In genomic region chr19:1858412-1859081, GRCh38 we compare ENCODE assay signal across 13 cellular contexts. TPM values are rescaled to one million over a fixed set of nuclear protein-coding genes. Genes with fewer than 3 reads are reported as not detected.
DNase-seq lines count a peak whose midpoint lies in the region; ATAC-seq and TF ChIP-seq lines count a peak whose summit lies in the region.
"Had no signal": no experiment of that assay in that cellular context is flagged by ENCODE, and none has a peak within 500 bp of the region (broad histone marks: within the 10 kb centered on the region; RNA-seq: fewer than 3 reads in every experiment).

No MANE protein-coding gene starts in this region.

- H3K79me2 ChIP-seq in SK-N-SH (ENCODE audit: insufficient read depth) (peaks cover 95% of the 10 kb centered on the region), SU-DHL-6 (ENCODE audit: insufficient read depth, low read length) (peaks cover 62% of the 10 kb centered on the region)

- H3K9me3 ChIP-seq in SK-N-SH (no peaks in the 10 kb centered on the region), SU-DHL-6 (ENCODE audit: insufficient read depth, low read length) (no peaks in the 10 kb centered on the region), esophagus (ENCODE audit: control insufficient read depth in 2 of 2, insufficient read depth in 1 of 2, low read depth in 1 of 2, low read length in 1 of 2) (no peaks in the 10 kb centered on the region), spleen (no peaks in the 10 kb centered on the region)

- H3K9me2 ChIP-seq in SK-N-SH (no peaks in the 10 kb centered on the region), SU-DHL-6 (replicated peaks; ENCODE audit: insufficient read depth, low read length) (no peaks in the 10 kb centered on the region)

- H3K9ac ChIP-seq in SK-N-SH, result no peak overlapping the region
- H3K9ac ChIP-seq in SU-DHL-6 (ENCODE audit: low read length), result no peak overlapping the region

- H4K20me1 ChIP-seq in SK-N-SH (ENCODE audit: insufficient read depth), result peaks cover 87% of the 10 kb centered on the region
- H4K20me1 ChIP-seq in SU-DHL-6 (ENCODE audit: low read depth, low read length), result peaks cover 6% of the 10 kb centered on the region; the same call in 1 of the 2 replicates

- CTCF ChIA-PET in SK-N-SH (lab: Yijun Ruan, JAX), result interaction anchor here (0.7 to 2.8 kb wide), 5 partner anchors 10 to 211 kb away, joined by 3 to 15 read pairs (median 3); partner anchors contain the start of gene REXO1

- TF ChIP-seq POLR2A in spleen (IDR thresholded peaks at IDR 0.05), result no peak

- H3K36me3 ChIP-seq in SK-N-SH (replicated peaks in 1 of 2; ENCODE audit: control insufficient read depth in 1 of 2, insufficient read depth in 2 of 2, low read length in 1 of 2) (peaks cover 0 to 3% of the 10 kb centered on the region in 2 experiments), SU-DHL-6 (ENCODE audit: low read length) (no peaks in the 10 kb centered on the region), esophagus (ENCODE audit: control insufficient read depth in 2 of 2, insufficient read depth in 2 of 2, low read length in 1 of 2) (peaks cover 0 to 3% of the 10 kb centered on the region in 2 donors), spleen (peaks cover 0 to 9% (median 6%) of the 10 kb centered on the region in 6 donors)

- H3K27ac ChIP-seq in SK-N-SH (ENCODE audit: low read depth in 2 of 2, low read length in 1 of 2) (no peak overlapping the region; a peak in 1 of 4 replicates), SU-DHL-6 (ENCODE audit: low read depth, low read length) (0 out of 2 replicates have a peak overlapping the region, but pooled peaks have one; percentile 20), esophagus (ENCODE audit: low read depth in 2 of 2, low read length in 1 of 2) (peak overlapping the region; percentile 92 to 95), spleen (peak overlapping the region in 6 of 8 donors; percentile 94 to 99 (median 96))

- no peak for TF ChIP-seq CTCF in SK-N-SH (IDR thresholded peaks at IDR 0.05)
- no peak for TF ChIP-seq CTCF in SU-DHL-6 (IDR thresholded peaks at IDR 0.05; ENCODE audit: insufficient read depth, low read length, poor library complexity, severe bottlenecking)
- no peak for TF ChIP-seq CTCF in spleen (IDR thresholded peaks at IDR 0.05 in 8 of 11, conservative IDR thresholded peaks at IDR 0.05 in 3 of 11)

- ATAC-seq in SK-N-SH treated with all-trans-retinoic acid at 6 μM for 48 hours, result no peak
- ATAC-seq in HG02870 (IDR thresholded peaks at IDR 0.05; ENCODE audit: unreplicated experiment), result no peak

- H3K4me2 ChIP-seq in SK-N-SH, result peak overlapping the region; percentile 98; the same call in 1 of the 2 replicates
- no peak overlapping the region for H3K4me2 ChIP-seq in SU-DHL-6 (ENCODE audit: low read depth, low read length, poor library complexity, severe bottlenecking)

- peaks cover 37 to 65% of the 10 kb centered on the region in 2 experiments; a peak in 3 of 4 replicates for H3K4me1 ChIP-seq in SK-N-SH (ENCODE audit: control insufficient read depth in 1 of 2, insufficient read depth in 2 of 2, low read depth in 1 of 2, low read length in 1 of 2)
- peaks cover 17 to 59% of the 10 kb centered on the region in 2 donors for H3K4me1 ChIP-seq in esophagus (ENCODE audit: control insufficient read depth in 2 of 2, insufficient read depth in 2 of 2, low read length in 1 of 2)
- H3K4me1 ChIP-seq in spleen, result peaks cover 58 to 90% (median 89%) of the 10 kb centered on the region in 6 donors

- intact Hi-C loops in spleen (cut with DNase I; ENCODE audit: low total_unique reads), result no loop called here

- DNase-seq in SK-N-SH (no peak), spleen (no peak), epidermal melanocyte (ENCODE audit: insufficient read length, low spot score) (no peak), GM19240 (ENCODE audit: insufficient read length, low spot score) (no peak)
- DNase-seq: ACHN, NCI-H2227 treated with DMSO at 0.1 percent for 48 hours, nephron progenitor cell, T1000 had no signal

- H3K4me3 ChIP-seq in SK-N-SH (ENCODE audit: low read depth in 2 of 2, low read length in 1 of 2) (no peak overlapping the region), SU-DHL-6 (ENCODE audit: insufficient read depth, low read length, poor library complexity, severe bottlenecking) (no peak overlapping the region), esophagus (ENCODE audit: low read depth in 1 of 2, low read length in 2 of 2) (no peak overlapping the region), spleen (peak overlapping the region in 1 of 8 donors; percentile 82)

- POLR2A ChIA-PET in SK-N-SH (lab: Yijun Ruan, JAX), result no interaction called here

- 83% methylated on average over 6 of the region's 10 CpGs for WGBS in SK-N-SH (ENCODE audit: low lambda C conversion rate)
- WGBS in esophagus, 2 donors, result 54 to 60% methylated on average over 10 of the region's 10 CpGs
- WGBS in spleen, 5 donors, result 54 to 64% (median 55%) methylated on average over 4 to 10 of the region's 10 CpGs

- no peak for TF ChIP-seq RAD21 in SK-N-SH (IDR thresholded peaks at IDR 0.05; ENCODE audit: low read length)

- peaks cover 12% of the 10 kb centered on the region for H3F3A ChIP-seq in SK-N-SH (replicated peaks; ENCODE audit: insufficient read depth)
- peaks cover 16% of the 10 kb centered on the region; the same call in 1 of the 2 replicates for H3F3A ChIP-seq in SU-DHL-6 (ENCODE audit: insufficient read depth)

- H2AFZ ChIP-seq in SK-N-SH (ENCODE audit: low read depth), result no peak overlapping the region
- no peak overlapping the region for H2AFZ ChIP-seq in SU-DHL-6 (ENCODE audit: low read depth, low read length, severe bottlenecking)

- no peaks in the 10 kb centered on the region for H3K27me3 ChIP-seq in SK-N-SH (ENCODE audit: insufficient read depth)
- no peaks in the 10 kb centered on the region for H3K27me3 ChIP-seq in SU-DHL-6 (ENCODE audit: low read length)
- H3K27me3 ChIP-seq in esophagus (ENCODE audit: control insufficient read depth in 1 of 2, insufficient read depth in 2 of 2, low read length in 2 of 2), result no peaks in the 10 kb centered on the region
- no peaks in the 10 kb centered on the region for H3K27me3 ChIP-seq in spleen (replicated peaks in 1 of 7)

- TF ChIP-seq EP300 in SK-N-SH (IDR thresholded peaks at IDR 0.05; ENCODE audit: borderline replicate concordance in 1 of 2, low read depth in 1 of 2, low read length in 1 of 2), result no peak

TF ChIP-seq in SK-N-SH, 30 proteins besides CTCF, POLR2A, EP300 and RAD21 (continues in another document):
- TF ChIP-seq USF1 (IDR thresholded peaks at IDR 0.05; ENCODE audit: borderline replicate concordance, low read depth), result no peak
- TF ChIP-seq MXI1 (IDR thresholded peaks at IDR 0.05; ENCODE audit: low read depth, low read length), result no peak
- TF ChIP-seq EZH2phosphoT487 (IDR thresholded peaks at IDR 0.05; ENCODE audit: borderline replicate concordance, low read depth), result no peak
- no peak for TF ChIP-seq MEF2A (IDR thresholded peaks at IDR 0.05; ENCODE audit: borderline replicate concordance, low read depth)

TF ChIP-seq in SK-N-SH treated with all-trans-retinoic acid at 6 μM for 48 hours, 23 proteins besides CTCF, POLR2A, EP300 and RAD21 (continues in another document):
- TF ChIP-seq ZNF70 (CRISPR knock-in tag; IDR thresholded peaks at IDR 0.05) (no peak), CSDC2 (CRISPR knock-in tag; IDR thresholded peaks at IDR 0.05) (no peak), TCF4 (CRISPR knock-in tag; IDR thresholded peaks at IDR 0.05; ENCODE audit: borderline replicate concordance) (no peak), ZFP3 (CRISPR knock-in tag; IDR thresholded peaks at IDR 0.05) (no peak), PPARA (CRISPR knock-in tag; IDR thresholded peaks at IDR 0.05; ENCODE audit: borderline replicate concordance) (no peak), POU6F1 (CRISPR knock-in tag; IDR thresholded peaks at IDR 0.05; ENCODE audit: borderline replicate concordance, low read depth) (no peak)

RNA-seq across cellular contexts. Expression of gene KLF16, which starts 4.8 kb away (rescaled TPM):
- polyA plus RNA-seq in SK-N-SH (2012; rRNA removed) (11.3 and 16.1 TPM in 2 replicates), esophagus (10 to 100 TPM in 1 of 2 donors, 1 to 10 TPM in 1; 9.3 to 13.5 TPM), spleen (10 to 100 TPM in 1 of 3 donors, 1 to 10 TPM in 2; 7.1 to 19.5 (median 8.1) TPM)
- polyA plus RNA-seq in SK-N-SH (2012; cell fraction: cytosol; rRNA removed), result 11.6 and 17.8 TPM in 2 replicates
- polyA plus RNA-seq in SK-N-SH (2012; cell fraction: nucleus; rRNA removed), result 28.7 and 43.5 TPM in 2 replicates
- total RNA-seq in spleen, result 10 to 100 TPM; 12.9 to 39.0 (median 29.5) TPM

RNA-seq across cellular contexts. Expression of gene REXO1, which starts 10.3 kb away (rescaled TPM):
- 9.0 and 18.8 TPM in 2 replicates for polyA plus RNA-seq in SK-N-SH (2012; rRNA removed)
- polyA plus RNA-seq in SK-N-SH (2012; cell fraction: cytosol; rRNA removed), result 7.1 and 12.6 TPM in 2 replicates
- polyA plus RNA-seq in SK-N-SH (2012; cell fraction: nucleus; rRNA removed), result 87.2 and 224 TPM in 2 replicates
- 10 to 100 TPM; 13.9 to 27.4 TPM for polyA plus RNA-seq in esophagus
- 10 to 100 TPM; 35.7 to 88.1 (median 59.2) TPM for total RNA-seq in spleen
- 10 to 100 TPM; 13.4 to 52.3 (median 27.4) TPM for polyA plus RNA-seq in spleen

RNA-seq across cellular contexts. Expression of gene ABHD17A, which starts 26.7 kb away (rescaled TPM):
- polyA plus RNA-seq in SK-N-SH (2012; rRNA removed) (61.1 and 69.1 TPM in 2 replicates), esophagus (10 to 100 TPM; 73.9 to 76.2 TPM), spleen (100 to 1,000 TPM in 1 of 3 donors, 10 to 100 TPM in 2; 80.4 to 107 (median 88.1) TPM)
- polyA plus RNA-seq in SK-N-SH (2012; cell fraction: cytosol; rRNA removed), result 25.5 and 46.5 TPM in 2 replicates
- 86.6 and 88.2 TPM in 2 replicates for polyA plus RNA-seq in SK-N-SH (2012; cell fraction: nucleus; rRNA removed)
- total RNA-seq in spleen, result 100 to 1,000 TPM in 2 of 7 donors, 10 to 100 TPM in 5; 73.4 to 104 (median 83.0) TPM

RNA-seq across cellular contexts. Expression of gene ATP8B3, which starts 46.5 kb away (rescaled TPM):
- 6.2 and 8.0 TPM in 2 replicates for polyA plus RNA-seq in SK-N-SH (2012; rRNA removed)
- polyA plus RNA-seq in SK-N-SH (2012; cell fraction: cytosol; rRNA removed), result 3.1 and 4.9 TPM in 2 replicates
- 20.8 and 25.6 TPM in 2 replicates for polyA plus RNA-seq in SK-N-SH (2012; cell fraction: nucleus; rRNA removed)
- polyA plus RNA-seq in esophagus, result 1 to 10 TPM in 1 of 2 donors, under 1 TPM in 1; 0.68 to 1.2 TPM
- total RNA-seq in spleen, result 10 to 100 TPM in 1 of 7 donors, 1 to 10 TPM in 6; 5.4 to 10.1 (median 7.3) TPM
- 1 to 10 TPM; 1.9 to 3.9 (median 2.3) TPM for polyA plus RNA-seq in spleen
- total RNA-seq: frontal cortex had no signal

RNA-seq across cellular contexts. Expression of gene ADAT3, which starts 46.7 kb away (rescaled TPM):
- polyA plus RNA-seq in SK-N-SH (2012; rRNA removed), result 1.7 and 2.8 TPM in 2 replicates
- polyA plus RNA-seq in SK-N-SH (2012; cell fraction: cytosol; rRNA removed), result 1.3 and 2.1 TPM in 2 replicates
- polyA plus RNA-seq in SK-N-SH (2012; cell fraction: nucleus; rRNA removed), result 7.3 and 12.1 TPM in 2 replicates
- 1 to 10 TPM; 6.4 to 6.9 TPM for polyA plus RNA-seq in esophagus
- 10 to 100 TPM in 2 of 7 donors, 1 to 10 TPM in 5; 6.4 to 11.0 (median 8.3) TPM for total RNA-seq in spleen
- polyA plus RNA-seq in spleen, result 1 to 10 TPM; 3.2 to 9.4 (median 4.0) TPM

Comparison
In these comparisons a context has a peak if more than half of its experiments do, and no peak if none do; other contexts are left out.
1. H3K27ac ChIP-seq: peak in SU-DHL-6 (single experiment), esophagus (2 of 2) and spleen (6 of 8); none in SK-N-SH (0 of 2).